15 cellular contexts compared by ENCODE assay signal in genomic region chrX:9610774-9611392, GRCh38.
DNase-seq lines count a peak whose midpoint lies in the region; ATAC-seq, FAIRE-seq and TF ChIP-seq lines count a peak whose summit lies in the region.
"Had no signal": no experiment of that assay in that cellular context is flagged by ENCODE, and none has a peak within 500 bp of the region (broad histone marks: within the 10 kb centered on the region; RNA-seq: fewer than 3 reads in every experiment).

No MANE protein-coding gene starts in this region.

- H3K36me3 ChIP-seq in small intestine (ENCODE audit: control insufficient read depth in 2 of 2, insufficient read depth in 2 of 2, low read length in 2 of 2): no peaks in the 10 kb centered on the region
- H3K36me3 ChIP-seq: prostate gland had no signal

- H3K4me3 ChIP-seq in small intestine (ENCODE audit: low read depth in 1 of 2, low read length in 2 of 2): no peak overlapping the region
- H3K4me3 ChIP-seq: prostate gland had no signal

- H3K27me3 ChIP-seq in small intestine (ENCODE audit: control insufficient read depth in 2 of 2, insufficient read depth in 2 of 2, low read length in 2 of 2): no peaks in the 10 kb centered on the region

- DNase-seq in AG20443 (ENCODE audit: low spot score): peak; percentile 9
- peak; percentile 13 for DNase-seq in kidney tubule cell (ENCODE audit: low spot score)
- DNase-seq in NCI-H2081 treated with DMSO at 0.1 percent for 48 hours (lab: John Stamatoyannopoulos, UW): no peak
- no peak for DNase-seq in small intestine
- no peak for DNase-seq in stimulated activated CD4-positive, alpha-beta T cell treated with anti-CD3 and anti-CD28 coated beads, Interleukin-4, amount 100 ng/mL, for 4 hours
- DNase-seq in activated CD4-positive, alpha-beta T cell treated with anti-CD3 and anti-CD28 coated beads for 48 hours: no peak
- DNase-seq: activated T-cell treated with anti-CD3 and anti-CD28 coated beads, Interleukin-2, amount 50 U/mL, for 4 hours; aorta; NCI-H1436; stimulated activated CD4-positive, alpha-beta T cell treated with anti-CD3 and anti-CD28 coated beads, Interleukin-1b, Interleukin-23, amount 100 ng/mL, for 48 hours had no signal

- H3K27ac ChIP-seq in small intestine (ENCODE audit: low read depth in 1 of 2, low read length in 1 of 2): no peak overlapping the region
- H3K27ac ChIP-seq: C4-2B, prostate gland had no signal

- H3K4me1 ChIP-seq in small intestine (ENCODE audit: control insufficient read depth in 2 of 2, insufficient read depth in 1 of 2, low read depth in 1 of 2, low read length in 1 of 2): no peaks in the 10 kb centered on the region
- H3K4me1 ChIP-seq: prostate gland had no signal

- ATAC-seq in GM21390 (IDR thresholded peaks at IDR 0.05; ENCODE audit: unreplicated experiment) (peak; percentile 39), SK-N-SH treated with all-trans-retinoic acid at 6 μM for 48 hours (peak; percentile 45)
- ATAC-seq: activated T-cell treated with anti-CD3 and anti-CD28 coated beads, Interleukin-2, amount 50 U/mL, for 4 hours; stimulated activated effector memory CD8-positive, alpha-beta T cell treated with anti-CD3 and anti-CD28 coated beads, Interleukin-12 subunit alpha, Interleukin-12 subunit beta, amount 100 ng/mL, for 72 hours had no signal

- WGBS in small intestine, 3 donors: 49 to 65% (median 63%) methylated on average over 5 of the region's 5 CpGs

- FAIRE-seq in small intestine (lab: Jason Lieb, UNC): no peak

- no peaks in the 10 kb centered on the region for H3K9me3 ChIP-seq in small intestine (ENCODE audit: control insufficient read depth, low read depth)
- H3K9me3 ChIP-seq: prostate gland had no signal

TF ChIP-seq in SK-N-SH treated with all-trans-retinoic acid at 6 μM for 48 hours, 23 proteins besides CTCF, POLR2A, EP300 and RAD21:
- TF ChIP-seq ISL1 (CRISPR knock-in tag; IDR thresholded peaks at IDR 0.05) (no peak), OSR1 (CRISPR knock-in tag; IDR thresholded peaks at IDR 0.05) (no peak), CSDC2 (CRISPR knock-in tag; IDR thresholded peaks at IDR 0.05) (no peak), PATZ1 (CRISPR knock-in tag; IDR thresholded peaks at IDR 0.05; ENCODE audit: borderline replicate concordance) (no peak)

Comparison
In these comparisons a context has a peak if more than half of its experiments do, and no peak if none do; other contexts are left out.
1. DNase-seq: peak in AG20443 (single experiment) and kidney tubule cell (single experiment); none in NCI-H2081 treated with DMSO at 0.1 percent for 48 hours (single experiment), small intestine (single experiment), stimulated activated CD4-positive, alpha-beta T cell treated with anti-CD3 and anti-CD28 coated beads, Interleukin-4, amount 100 ng/mL, for 4 hours (0 of 2) and activated CD4-positive, alpha-beta T cell treated with anti-CD3 and anti-CD28 coated beads for 48 hours (single experiment).